Comparison of ENCODE assay signal across 23 cellular contexts in the genomic region with DNA sequence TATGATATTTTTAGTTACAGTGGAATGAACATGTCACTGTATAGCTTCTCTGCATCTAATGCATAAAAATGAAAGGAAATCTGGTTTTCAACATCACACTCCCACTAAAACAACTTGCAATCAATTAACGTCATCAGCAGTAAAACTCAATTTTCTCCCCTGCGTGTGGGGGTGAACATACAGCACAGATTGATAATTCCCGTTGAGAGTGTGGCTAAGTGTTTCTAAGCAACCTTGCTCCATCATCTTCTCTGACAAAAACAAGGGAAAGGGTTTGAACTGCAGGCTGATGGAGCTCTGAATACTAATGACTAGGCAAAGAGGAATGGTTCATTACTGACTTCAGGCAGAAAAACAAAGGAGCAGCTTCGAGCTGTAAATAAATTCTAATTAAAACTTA.
A peak's percentile ranks its signal among the peaks of the same experiment; 100 is the strongest.
DNase-seq lines count a peak whose midpoint lies in the region; ATAC-seq, FAIRE-seq and TF ChIP-seq lines count a peak whose summit lies in the region.
"Had no signal": no experiment of that assay in that cellular context is flagged by ENCODE, and none has a peak within 500 bp of the region (broad histone marks: within the 10 kb centered on the region; RNA-seq: fewer than 3 reads in every experiment).

No MANE protein-coding gene starts in this region.

- H3K9ac ChIP-seq in neural cell (ENCODE audit: low read length), result peak overlapping the region; percentile 38

- peaks cover 12% of the 10 kb centered on the region for H3F3A ChIP-seq in neural cell (ENCODE audit: insufficient read depth, low read length, poor library complexity, severe bottlenecking)

- DNase-seq in GM19239 (ENCODE audit: insufficient read length, low spot score) (no peak), NCI-H146 treated with DMSO at 0.1 percent for 48 hours (lab: John Stamatoyannopoulos, UW; ENCODE audit: unreplicated experiment) (peak; percentile 12), gastrocnemius medialis (no peak)
- DNase-seq: activated CD4-positive, alpha-beta T cell treated with anti-CD3 and anti-CD28 coated beads for 48 hours; activated T-cell treated with anti-CD3 and anti-CD28 coated beads, Interleukin-2, amount 50 U/mL, for 72 hours; CD4-positive, alpha-beta T cell; DMS153; GDM1; HFFc6; Kasumi-1; lower lobe of right lung; NCI-H1048; NCI-H2081 treated with DMSO at 0.1 percent for 48 hours; NCI-H774; SHP77; T-helper 1 cell; uterus had no signal

- no peak overlapping the region for H2AFZ ChIP-seq in neural cell (ENCODE audit: low read depth, low read length)

- H3K4me3 ChIP-seq in neural cell (ENCODE audit: low read length) (peak overlapping the region; percentile 51), gastrocnemius medialis (no peak overlapping the region)
- H3K4me3 ChIP-seq: lower lobe of right lung, uterus had no signal

- H3K27me3 ChIP-seq in neural cell (ENCODE audit: insufficient read depth, low read depth, low read length) (no peaks in the 10 kb centered on the region), gastrocnemius medialis (no peaks in the 10 kb centered on the region)
- H3K27me3 ChIP-seq: uterus had no signal

- no peaks in the 10 kb centered on the region for H4K20me1 ChIP-seq in neural cell (ENCODE audit: insufficient read depth)

- intact Hi-C loops in gastrocnemius medialis (cut with DNase I; ENCODE audit: low total_unique reads), result no loop called here

- no peaks in the 10 kb centered on the region for H3K9me2 ChIP-seq in neural cell (ENCODE audit: insufficient read depth, low read length)

- TF ChIP-seq CTCF in neural cell (IDR thresholded peaks at IDR 0.05; ENCODE audit: poor library complexity, severe bottlenecking) (no peak), gastrocnemius medialis (IDR thresholded peaks at IDR 0.05 in 4 of 5, conservative IDR thresholded peaks at IDR 0.05 in 1 of 5) (no peak)

- TF ChIP-seq EP300 in neural cell (conservative IDR thresholded peaks at IDR 0.05; ENCODE audit: poor library complexity, severe bottlenecking), result peak; percentile 59

- peaks cover 35 to 41% of the 10 kb centered on the region in 2 donors for H3K4me1 ChIP-seq in gastrocnemius medialis
- H3K4me1 ChIP-seq: uterus had no signal

- H3K79me2 ChIP-seq in neural cell (replicated peaks; ENCODE audit: insufficient read depth, low read length), result peaks cover 10% of the 10 kb centered on the region

- in situ Hi-C loops in gastrocnemius medialis (cut with MboI; ENCODE audit: low sequenced_read_pairs in 4 of 4), result no loop called here

- FAIRE-seq in GM19239 (lab: Jason Lieb, UNC), result peak; percentile 53
- FAIRE-seq: frontal cortex had no signal

- TF ChIP-seq POLR2A in gastrocnemius medialis (IDR thresholded peaks at IDR 0.05), result no peak

- H3K27ac ChIP-seq in cingulate gyrus (ENCODE audit: low read depth, low read length) (peak overlapping the region; percentile 41), neural cell (ENCODE audit: low read length) (peak overlapping the region; percentile 70), gastrocnemius medialis (no peak overlapping the region)
- H3K27ac ChIP-seq: lower lobe of right lung, uterus had no signal

- H3K9me3 ChIP-seq in neural cell (ENCODE audit: low read length) (no peaks in the 10 kb centered on the region), gastrocnemius medialis (no peaks in the 10 kb centered on the region)
- H3K9me3 ChIP-seq: lower lobe of right lung, uterus had no signal

- peak; percentile 18 for TF ChIP-seq RAD21 in neural cell (conservative IDR thresholded peaks at IDR 0.05)

- H3K4me2 ChIP-seq in neural cell (ENCODE audit: low read length), result peak overlapping the region; percentile 59

- H3K36me3 ChIP-seq in neural cell (ENCODE audit: insufficient read depth, low read length) (no peaks in the 10 kb centered on the region), gastrocnemius medialis (no peaks in the 10 kb centered on the region)
- H3K36me3 ChIP-seq: lower lobe of right lung, uterus had no signal

- ATAC-seq in HG03521 (IDR thresholded peaks at IDR 0.05; ENCODE audit: unreplicated experiment) (no peak), GM21529 (IDR thresholded peaks at IDR 0.05; ENCODE audit: unreplicated experiment) (no peak), gastrocnemius medialis (no peak)
- ATAC-seq: activated T-cell treated with anti-CD3 and anti-CD28 coated beads, Interleukin-2, amount 50 U/mL, for 72 hours; lower lobe of right lung; PC-3 had no signal

TF ChIP-seq in neural cell, 6 proteins besides CTCF, POLR2A, EP300 and RAD21:
- TF ChIP-seq, protein P1, sequence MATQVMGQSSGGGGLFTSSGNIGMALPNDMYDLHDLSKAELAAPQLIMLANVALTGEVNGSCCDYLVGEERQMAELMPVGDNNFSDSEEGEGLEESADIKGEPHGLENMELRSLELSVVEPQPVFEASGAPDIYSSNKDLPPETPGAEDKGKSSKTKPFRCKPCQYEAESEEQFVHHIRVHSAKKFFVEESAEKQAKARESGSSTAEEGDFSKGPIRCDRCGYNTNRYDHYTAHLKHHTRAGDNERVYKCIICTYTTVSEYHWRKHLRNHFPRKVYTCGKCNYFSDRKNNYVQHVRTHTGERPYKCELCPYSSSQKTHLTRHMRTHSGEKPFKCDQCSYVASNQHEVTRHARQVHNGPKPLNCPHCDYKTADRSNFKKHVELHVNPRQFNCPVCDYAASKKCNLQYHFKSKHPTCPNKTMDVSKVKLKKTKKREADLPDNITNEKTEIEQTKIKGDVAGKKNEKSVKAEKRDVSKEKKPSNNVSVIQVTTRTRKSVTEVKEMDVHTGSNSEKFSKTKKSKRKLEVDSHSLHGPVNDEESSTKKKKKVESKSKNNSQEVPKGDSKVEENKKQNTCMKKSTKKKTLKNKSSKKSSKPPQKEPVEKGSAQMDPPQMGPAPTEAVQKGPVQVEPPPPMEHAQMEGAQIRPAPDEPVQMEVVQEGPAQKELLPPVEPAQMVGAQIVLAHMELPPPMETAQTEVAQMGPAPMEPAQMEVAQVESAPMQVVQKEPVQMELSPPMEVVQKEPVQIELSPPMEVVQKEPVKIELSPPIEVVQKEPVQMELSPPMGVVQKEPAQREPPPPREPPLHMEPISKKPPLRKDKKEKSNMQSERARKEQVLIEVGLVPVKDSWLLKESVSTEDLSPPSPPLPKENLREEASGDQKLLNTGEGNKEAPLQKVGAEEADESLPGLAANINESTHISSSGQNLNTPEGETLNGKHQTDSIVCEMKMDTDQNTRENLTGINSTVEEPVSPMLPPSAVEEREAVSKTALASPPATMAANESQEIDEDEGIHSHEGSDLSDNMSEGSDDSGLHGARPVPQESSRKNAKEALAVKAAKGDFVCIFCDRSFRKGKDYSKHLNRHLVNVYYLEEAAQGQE (IDR thresholded peaks at IDR 0.05; ENCODE audit: borderline replicate concordance), result no peak
- TF ChIP-seq POLR2AphosphoS5 (IDR thresholded peaks at IDR 0.05) (no peak), SMC3 (conservative IDR thresholded peaks at IDR 0.05; ENCODE audit: poor library complexity) (no peak), MXI1 (conservative IDR thresholded peaks at IDR 0.05; ENCODE audit: poor library complexity, severe bottlenecking) (no peak), TAF1 (IDR thresholded peaks at IDR 0.05; ENCODE audit: low read depth) (no peak), EZH2 (IDR thresholded peaks at IDR 0.05; ENCODE audit: borderline replicate concordance, insufficient read depth, low read length, poor library complexity, severe bottlenecking) (no peak)

Comparison
In these comparisons a context has a peak if more than half of its experiments do, and no peak if none do; other contexts are left out.
1. H3K27ac ChIP-seq: peak in cingulate gyrus (single experiment) and neural cell (single experiment); none in gastrocnemius medialis (0 of 4).